ENCODE assay signal across 9 cellular contexts in the genomic region with DNA sequence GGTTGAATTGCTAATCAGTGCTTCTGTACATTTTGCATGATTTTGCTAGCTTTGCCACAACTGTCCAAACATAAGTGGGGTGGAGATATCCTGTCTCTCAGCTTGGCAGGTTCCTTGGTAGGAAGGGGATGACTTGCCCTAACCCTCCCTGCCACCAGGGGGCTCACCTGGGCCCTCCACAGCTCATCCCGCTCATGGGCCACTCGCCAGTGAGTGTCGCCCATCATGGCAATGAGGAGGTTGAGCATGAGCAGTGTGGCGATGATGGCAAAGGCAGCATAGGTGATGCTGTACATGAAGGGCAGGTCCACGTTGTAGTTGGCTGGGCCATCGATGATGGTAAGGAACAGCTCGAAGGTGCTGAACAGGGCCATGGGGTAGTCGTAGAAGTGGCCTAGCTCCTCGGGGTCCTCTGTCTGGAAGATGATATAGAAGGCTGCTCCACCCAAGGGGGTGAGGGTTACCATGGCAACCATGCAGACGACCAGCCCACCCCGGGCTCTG. TPM values are rescaled to one million over a fixed set of nuclear protein-coding genes. Genes with fewer than 3 reads are reported as not detected.
DNase-seq lines count a peak whose midpoint lies in the region; ATAC-seq and TF ChIP-seq lines count a peak whose summit lies in the region.
"Had no signal": no experiment of that assay in that cellular context is flagged by ENCODE, and none has a peak within 500 bp of the region (broad histone marks: within the 10 kb centered on the region; RNA-seq: fewer than 3 reads in every experiment).

No MANE protein-coding gene starts in this region.

- no peak overlapping the region for H3K27ac ChIP-seq in SJCRH30
- H3K27ac ChIP-seq: skin epidermis had no signal

- no peak overlapping the region for H3K4me3 ChIP-seq in SJCRH30
- H3K4me3 ChIP-seq: skin epidermis had no signal

- DNase-seq in SIG-M5 treated with dmso at 0.1 percent for 504 hours (lab: John Stamatoyannopoulos, UW; ENCODE audit: unreplicated experiment) (peak; percentile 16), SIG-M5 (lab: John Stamatoyannopoulos, UW) (no peak), SJCRH30 (peak; percentile 23 to 37), erythroblast (lab: John Stamatoyannopoulos, UW) (peak; percentile 59 to 73), amygdala (lab: John Stamatoyannopoulos, UW) (no peak), activated gamma-delta T cell treated with Interleukin-2 at 50 U/mL for 16 hours (no peak)
- DNase-seq in stimulated activated CD8-positive, alpha-beta memory T cell treated with anti-CD3 and anti-CD28 coated beads, Interleukin-4, amount 100 ng/mL, for 48 hours = peak; percentile 71

- H3K27me3 ChIP-seq in SJCRH30 = peaks cover 8% of the 10 kb centered on the region

- H3K9me3 ChIP-seq in SJCRH30 (replicated peaks) = no peaks in the 10 kb centered on the region

- no peak for TF ChIP-seq POLR2A in erythroblast (IDR thresholded peaks at IDR 0.05; ENCODE audit: low read length)

- H3K36me3 ChIP-seq in SJCRH30 = no peaks in the 10 kb centered on the region

- ATAC-seq in HG02610 (IDR thresholded peaks at IDR 0.05; ENCODE audit: unreplicated experiment) = peak; percentile 47

- H3K4me1 ChIP-seq in SJCRH30 = no peaks in the 10 kb centered on the region

RNA-seq across cellular contexts. Expression of a gene that starts 12.2 kb away (rescaled TPM):
- total RNA-seq in SJCRH30 (2014; rRNA removed; shearing (Covaris generic)) = not detected in 2 replicates

RNA-seq across cellular contexts. Expression of a gene that starts 18.5 kb away (rescaled TPM):
- 0.10 and 0.14 TPM in 2 replicates for total RNA-seq in SJCRH30 (2014; rRNA removed; shearing (Covaris generic))

Comparison
In these comparisons a context has a peak if more than half of its experiments do, and no peak if none do; other contexts are left out.
1. DNase-seq: peak in SIG-M5 treated with dmso at 0.1 percent for 504 hours (single experiment), SJCRH30 (2 of 2), erythroblast (2 of 2) and stimulated activated CD8-positive, alpha-beta memory T cell treated with anti-CD3 and anti-CD28 coated beads, Interleukin-4, amount 100 ng/mL, for 48 hours (single experiment); none in SIG-M5 (single experiment), amygdala (0 of 56) and activated gamma-delta T cell treated with Interleukin-2 at 50 U/mL for 16 hours (single experiment).